21 cellular contexts compared by ENCODE assay signal in the genomic region with DNA sequence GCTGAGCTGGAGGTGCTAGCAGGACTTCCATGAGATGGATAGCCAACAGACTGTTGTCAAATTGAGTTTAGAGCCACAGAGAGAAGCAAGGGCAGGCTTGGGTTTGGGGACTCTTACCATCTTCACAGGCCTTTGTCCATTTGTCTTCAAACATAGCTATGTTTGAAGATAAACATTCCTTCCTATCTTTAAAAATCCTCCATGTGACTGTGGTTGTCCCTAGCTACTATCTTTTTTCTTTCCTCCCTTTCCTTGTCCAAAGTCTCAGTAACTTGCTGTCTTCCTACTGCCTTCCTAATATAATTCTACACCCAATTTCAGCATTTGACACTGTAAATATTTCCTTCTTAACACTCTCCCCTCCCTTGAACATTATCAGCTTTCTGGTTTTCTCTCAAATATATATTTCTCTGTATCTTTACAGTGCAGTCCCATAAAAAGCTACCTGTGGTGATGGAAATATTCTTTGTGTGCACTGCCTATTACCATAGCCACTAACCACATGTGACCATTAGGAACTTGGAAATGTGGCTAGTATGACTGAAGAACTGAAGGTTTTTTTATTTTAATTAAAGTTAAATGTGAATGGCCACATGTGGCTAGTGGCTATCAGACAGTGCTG.
"Had no signal": no experiment of that assay in that cellular context is flagged by ENCODE, and none has a peak within 500 bp of the region (broad histone marks: within the 10 kb centered on the region; RNA-seq: fewer than 3 reads in every experiment).

No MANE protein-coding gene starts in this region.

- H3K27ac ChIP-seq: adrenal gland, dorsolateral prefrontal cortex, gastrocnemius medialis, heart right ventricle, left lung, neutrophil, parathyroid adenoma had no signal

- H3K36me3 ChIP-seq: adrenal gland, gastrocnemius medialis, heart right ventricle, left lung, neutrophil had no signal

- ATAC-seq: activated CD8-positive, alpha-beta memory T cell treated with anti-CD3 and anti-CD28 coated beads, Interleukin-2, amount 10 ng/mL, durations not matched to agents 7 days and 5 days; gastrocnemius medialis; heart right ventricle; left lung; mucosa of descending colon; naive thymus-derived CD4-positive, alpha-beta T cell had no signal

- H3K79me2 ChIP-seq: parathyroid adenoma had no signal

- H3K4me3 ChIP-seq: adrenal gland, dorsolateral prefrontal cortex, gastrocnemius medialis, heart right ventricle, left lung, mucosa of descending colon had no signal

- H3K9ac ChIP-seq: parathyroid adenoma had no signal

- H2AFZ ChIP-seq: parathyroid adenoma had no signal

- H3K27me3 ChIP-seq: adrenal gland, dorsolateral prefrontal cortex, gastrocnemius medialis, heart right ventricle, left lung, neutrophil had no signal

- H3K9me3 ChIP-seq: adrenal gland, gastrocnemius medialis, heart right ventricle, left lung, mucosa of descending colon, neutrophil had no signal

- DNase-seq: activated CD4-positive, alpha-beta T cell treated with anti-CD3 and anti-CD28 coated beads for 1 hour; activated CD8-positive, alpha-beta memory T cell treated with anti-CD3 and anti-CD28 coated beads, Interleukin-2, amount 10 ng/mL, durations not matched to agents 7 days and 5 days; activated naive CD4-positive, alpha-beta T cell treated with anti-CD3 and anti-CD28 coated beads, Interleukin-2, amount 10 ng/mL, durations not matched to agents 7 days and 5 days; activated T-cell treated with anti-CD3 and anti-CD28 coated beads, Interleukin-2, amount 50 U/mL, for 1 hour; adrenal gland; dorsolateral prefrontal cortex; endodermal cell; gastrocnemius medialis; heart right ventricle; islet precursor cell; left lung; mammary epithelial cell; mucosa of descending colon; naive thymus-derived CD4-positive, alpha-beta T cell; retina; stimulated activated CD4-positive, alpha-beta T cell treated with anti-CD3 and anti-CD28 coated beads, Interleukin-4, amount 100 ng/mL, for 4 hours; stimulated activated CD8-positive, alpha-beta memory T cell treated with anti-CD3 and anti-CD28 coated beads, Interleukin-4, amount 100 ng/mL, for 48 hours; stimulated activated naive CD8-positive, alpha-beta T cell treated with anti-CD3 and anti-CD28 coated beads, Interleukin-15, Interleukin-2, amounts not matched to agents 100 U/mL and 50 U/mL, for 24 hours; SW 1271 had no signal
